Comparison of ENCODE assay signal across 20 cellular contexts in the genomic region with DNA sequence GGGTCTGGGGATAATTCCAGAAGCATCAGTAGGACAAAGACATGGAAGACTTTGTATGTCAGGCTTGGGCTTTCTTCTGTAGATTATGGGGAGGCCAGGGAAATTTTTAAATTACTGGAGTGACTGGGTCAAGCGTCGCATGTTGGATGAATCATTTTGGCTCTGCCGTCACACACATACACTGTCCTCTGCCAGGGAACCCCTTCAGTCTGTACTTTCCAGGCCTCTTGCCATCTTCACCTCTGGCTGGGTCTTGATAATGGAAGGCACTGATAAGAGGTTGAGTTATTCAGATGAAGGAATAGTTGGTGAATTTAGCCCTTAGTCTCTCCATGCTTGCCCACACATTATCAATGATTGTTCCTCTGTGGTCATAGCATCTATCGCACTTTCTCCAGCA.
"Had no signal": no experiment of that assay in that cellular context is flagged by ENCODE, and none has a peak within 500 bp of the region (broad histone marks: within the 10 kb centered on the region; RNA-seq: fewer than 3 reads in every experiment).

No MANE protein-coding gene starts in this region.

- DNase-seq: dermis blood vessel endothelial cell; dorsolateral prefrontal cortex; effector CD4-positive, alpha-beta T cell; effector memory CD4-positive, alpha-beta T cell; foreskin keratinocyte; hypothalamus; immature natural killer cell; islet precursor cell; kidney; kidney glomerular epithelial cell; left lung; lower lobe of right lung; mesenchymal stem cell; mucosa of descending colon; naive B cell had no signal

- H3K4me3 Mint-ChIP-seq: immature natural killer cell, mesothelial cell of epicardium, naive B cell had no signal

- H3K27me3 Mint-ChIP-seq: naive B cell had no signal

- FAIRE-seq: colon, endothelial cell of umbilical vein, frontal cortex, kidney had no signal

- H3K4me1 Mint-ChIP-seq: immature natural killer cell, naive B cell had no signal

- H3K9me3 Mint-ChIP-seq: mesothelial cell of epicardium had no signal

- ATAC-seq: foreskin keratinocyte, gastroesophageal sphincter, left lung, lower lobe of right lung, mucosa of descending colon had no signal

- H3K27ac Mint-ChIP-seq: immature natural killer cell, mesothelial cell of epicardium, naive B cell had no signal

- H3K36me3 Mint-ChIP-seq: immature natural killer cell, mesothelial cell of epicardium, naive B cell had no signal
